ENCODE assay signal across 7 cellular contexts in the genomic region with DNA sequence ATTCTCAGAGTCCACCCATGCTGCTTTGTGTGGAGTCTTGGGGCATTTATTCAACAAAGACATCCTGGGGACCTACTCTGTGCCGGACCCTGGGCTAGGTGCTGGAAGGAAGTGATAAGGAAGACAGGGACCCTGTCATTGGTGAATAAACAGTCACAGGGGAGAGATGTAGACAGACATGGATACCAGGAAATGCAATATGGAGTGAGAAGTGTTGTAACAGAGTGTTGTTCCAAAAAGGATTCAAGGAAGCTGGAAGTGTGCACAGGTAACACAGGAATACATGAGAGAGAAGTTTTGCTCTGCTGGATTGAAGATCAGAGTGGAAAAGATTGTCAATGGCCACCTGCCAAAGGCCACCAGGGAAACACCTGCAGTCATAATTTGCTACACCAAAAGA.
"Had no signal": no experiment of that assay in that cellular context is flagged by ENCODE, and none has a peak within 500 bp of the region (broad histone marks: within the 10 kb centered on the region; RNA-seq: fewer than 3 reads in every experiment).

No MANE protein-coding gene starts in this region.

- H3K4me3 ChIP-seq: GM23248, HAP-1 had no signal

- H3K36me3 ChIP-seq: HAP-1 had no signal

- H3K9ac ChIP-seq: GM23248 had no signal

- DNase-seq: GM23248, GOT3, H7, HFFc6, KG1 had no signal

- ATAC-seq: HCT116 had no signal

- H3K27ac ChIP-seq: GM23248 had no signal

- H3K9me3 ChIP-seq: HAP-1 had no signal

- H2AFZ ChIP-seq: GM23248 had no signal
